ENCODE assay signal across 10 cellular contexts in the genomic region with DNA sequence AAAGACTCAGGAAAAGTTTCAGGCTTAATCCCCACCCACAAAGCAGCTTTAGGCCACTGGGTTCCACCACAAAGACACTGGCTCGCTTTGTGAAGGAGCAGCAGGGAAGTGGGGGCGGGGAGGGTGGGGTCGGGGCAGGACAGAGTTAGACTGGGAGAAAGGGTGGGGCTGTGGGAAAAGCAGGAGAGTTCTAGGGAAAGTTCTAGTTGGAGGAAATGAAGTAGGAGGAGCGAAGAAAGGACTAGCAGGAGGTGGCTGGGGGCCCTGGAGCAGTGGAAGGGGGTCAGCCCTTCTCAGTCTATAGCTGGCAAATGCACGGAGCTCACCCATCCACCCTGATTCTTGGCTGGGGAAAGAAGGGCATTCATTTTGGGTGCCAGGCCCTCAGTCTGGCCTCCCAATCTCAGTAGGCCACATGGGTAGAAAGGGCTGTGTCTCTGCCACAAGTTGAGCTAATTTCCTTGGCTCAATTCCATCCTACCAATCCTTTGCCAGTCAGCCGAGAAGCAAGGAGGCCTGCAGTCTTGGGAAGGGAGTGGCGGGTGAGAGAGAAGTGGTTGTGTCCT. TPM values are rescaled to one million over a fixed set of nuclear protein-coding genes. Genes with fewer than 3 reads are reported as not detected.
A peak's percentile ranks its signal among the peaks of the same experiment; 100 is the strongest.
DNase-seq lines count a peak whose midpoint lies in the region; ATAC-seq and TF ChIP-seq lines count a peak whose summit lies in the region.
"Had no signal": no experiment of that assay in that cellular context is flagged by ENCODE, and none has a peak within 500 bp of the region (broad histone marks: within the 10 kb centered on the region; RNA-seq: fewer than 3 reads in every experiment).

No MANE protein-coding gene starts in this region.

- no peaks in the 10 kb centered on the region for H3K27me3 ChIP-seq in muscle layer of colon (ENCODE audit: control insufficient read depth in 1 of 2, insufficient read depth in 2 of 2, low read length in 2 of 2)
- H3K27me3 ChIP-seq: brain microvascular endothelial cell had no signal

- H3K9me3 Mint-ChIP-seq in type B pancreatic cell = no peaks in the 10 kb centered on the region

- H3K4me3 Mint-ChIP-seq in type B pancreatic cell = no peak overlapping the region

- peak overlapping the region; percentile 29 for H3K27ac Mint-ChIP-seq in type B pancreatic cell

- peak; percentile 39 for ATAC-seq in esophagus mucosa
- no peak for ATAC-seq in HG03521 (IDR thresholded peaks at IDR 0.05; ENCODE audit: unreplicated experiment)

- DNase-seq in SK-N-MC (ENCODE audit: low read depth, low spot score) (no peak), type B pancreatic cell (ENCODE audit: extremely low spot score, unreplicated experiment) (no peak), NCI-H1417 treated with DMSO at 0.1 percent for 48 hours (lab: John Stamatoyannopoulos, UW) (no peak), NCI-H510A treated with DMSO at 0.1 percent for 48 hours (lab: John Stamatoyannopoulos, UW) (no peak)
- DNase-seq: activated CD4-positive, alpha-beta T cell treated with anti-CD3 and anti-CD28 coated beads, Interleukin-2, amount 50 U/mL, for 1 hour; brain microvascular endothelial cell; stimulated activated CD4-positive, alpha-beta T cell treated with anti-CD3 and anti-CD28 coated beads, Interleukin-4, amount 100 ng/mL, for 1 hour had no signal

- H3K9me3 ChIP-seq in SK-N-MC (ENCODE audit: low read depth, low read length) (no peaks in the 10 kb centered on the region), muscle layer of colon (ENCODE audit: low read length) (no peaks in the 10 kb centered on the region)

- no peak for TF ChIP-seq CTCF in type B pancreatic cell (conservative IDR thresholded peaks at IDR 0.05)

- peaks cover 16% of the 10 kb centered on the region for H3K4me1 Mint-ChIP-seq in type B pancreatic cell (ENCODE audit: unreplicated experiment)

- H3K9ac ChIP-seq in SK-N-MC (ENCODE audit: insufficient read length) = peak overlapping the region; percentile 69
- H3K9ac ChIP-seq in muscle layer of colon (ENCODE audit: low read length) = peak overlapping the region; percentile 46

- H3K36me3 ChIP-seq in SK-N-MC (ENCODE audit: insufficient read depth, low read length) = peaks cover 10% of the 10 kb centered on the region; the same call in 1 of the 2 replicates
- peaks cover 36% of the 10 kb centered on the region for H3K36me3 ChIP-seq in muscle layer of colon (ENCODE audit: insufficient read depth, low read length)

- H3K4me3 ChIP-seq in SK-N-MC (peak overlapping the region; percentile 72), muscle layer of colon (ENCODE audit: low read depth in 1 of 2, low read length in 2 of 2) (no peak overlapping the region)

- H3K4me1 ChIP-seq in muscle layer of colon (ENCODE audit: insufficient read depth, low read length) = peaks cover 35% of the 10 kb centered on the region

- H3K27me3 Mint-ChIP-seq in type B pancreatic cell = no peaks in the 10 kb centered on the region

- H3K27ac ChIP-seq in SK-N-MC (peak overlapping the region; percentile 97), muscle layer of colon (ENCODE audit: low read depth, low read length) (peak overlapping the region; percentile 70)
- H3K27ac ChIP-seq: brain microvascular endothelial cell had no signal

- H3K36me3 Mint-ChIP-seq in type B pancreatic cell = peaks cover 4% of the 10 kb centered on the region

RNA-seq across cellular contexts. Expression of a gene that starts 4.6 kb away (rescaled TPM):
- total RNA-seq in esophagus mucosa (21.4 TPM), type B pancreatic cell (ENCODE audit: low replicate concordance) (21.2 and 29.7 TPM in 2 replicates)

RNA-seq across cellular contexts. Expression of a gene that starts 19.4 kb away (rescaled TPM):
- total RNA-seq in esophagus mucosa = 94.2 TPM
- total RNA-seq in type B pancreatic cell (ENCODE audit: low replicate concordance) = 73.6 and 132 TPM in 2 replicates

RNA-seq across cellular contexts. Expression of a gene that starts 50.8 kb away (rescaled TPM):
- total RNA-seq in esophagus mucosa (94.4 TPM), type B pancreatic cell (ENCODE audit: low replicate concordance) (64.5 and 76.1 TPM in 2 replicates)

RNA-seq across cellular contexts. Expression of a gene that starts 55.8 kb away (rescaled TPM):
- total RNA-seq in esophagus mucosa (42.2 TPM), type B pancreatic cell (ENCODE audit: low replicate concordance) (49.5 and 53.6 TPM in 2 replicates)
